In genomic region chr7:42221304-42221703, GRCh38 we compare ENCODE assay signal across 20 cellular contexts.
"Had no signal": no experiment of that assay in that cellular context is flagged by ENCODE, and none has a peak within 500 bp of the region (broad histone marks: within the 10 kb centered on the region; RNA-seq: fewer than 3 reads in every experiment).

No MANE protein-coding gene starts in this region.

- H3K27ac ChIP-seq: lower lobe of right lung, prostate gland, right atrium auricular region, tibial nerve, WERI-Rb-1 had no signal

- H3K4me1 ChIP-seq: lower lobe of right lung, prostate gland, right atrium auricular region had no signal

- H3K9me3 ChIP-seq: lower lobe of right lung, prostate gland, right atrium auricular region, tibial nerve had no signal

- H3K4me3 Mint-ChIP-seq: activated naive CD8-positive, alpha-beta T cell treated with anti-CD3 and anti-CD28 coated beads for 36 hours; effector memory CD8-positive, alpha-beta T cell; mesothelial cell of epicardium; natural killer cell treated with Interleukin-12 subunit alpha and Interleukin-12 subunit beta and Interleukin-15 and Interleukin-18, amount 100 ng/mL, for 72 hours; T-helper 1 cell treated with Interleukin-12 subunit alpha and Interleukin-12 subunit beta and Interleukin-4 antibody, amounts not matched to agents 30 μg/mL and 1 μg/mL, for 36 hours had no signal

- H3K36me3 ChIP-seq: lower lobe of right lung, prostate gland, right atrium auricular region, tibial nerve, WERI-Rb-1 had no signal

- H3K4me1 Mint-ChIP-seq: activated naive CD8-positive, alpha-beta T cell treated with anti-CD3 and anti-CD28 coated beads for 36 hours had no signal

- ATAC-seq: effector memory CD8-positive, alpha-beta T cell; lower lobe of right lung had no signal

- DNase-seq: activated CD4-positive, alpha-beta T cell treated with anti-CD3 and anti-CD28 coated beads, Interleukin-2, amount 50 U/mL, for 48 hours; activated naive CD8-positive, alpha-beta T cell treated with anti-CD3 and anti-CD28 coated beads for 36 hours; amygdala; caudate nucleus; effector memory CD8-positive, alpha-beta T cell; foreskin fibroblast; islet precursor cell; lower lobe of right lung; stimulated activated CD4-positive, alpha-beta T cell treated with anti-CD3 and anti-CD28 coated beads, Interleukin-12 subunit alpha, Interleukin-12 subunit beta, amount 100 ng/mL, for 4 hours; stimulated activated CD4-positive, alpha-beta T cell treated with anti-CD3 and anti-CD28 coated beads, Interleukin-1b, Interleukin-23, amount 100 ng/mL, for 48 hours; stimulated activated CD8-positive, alpha-beta memory T cell treated with anti-CD3 and anti-CD28 coated beads, Interleukin-4, amount 100 ng/mL, for 48 hours; stimulated activated naive CD4-positive, alpha-beta T cell; substantia nigra; WERI-Rb-1 had no signal

- H3K4me3 ChIP-seq: lower lobe of right lung, prostate gland, right atrium auricular region, tibial nerve had no signal

- H3K27ac Mint-ChIP-seq: activated naive CD8-positive, alpha-beta T cell treated with anti-CD3 and anti-CD28 coated beads for 36 hours; effector memory CD8-positive, alpha-beta T cell; natural killer cell treated with Interleukin-12 subunit alpha and Interleukin-12 subunit beta and Interleukin-15 and Interleukin-18, amount 100 ng/mL, for 72 hours; T-helper 1 cell treated with Interleukin-12 subunit alpha and Interleukin-12 subunit beta and Interleukin-4 antibody, amounts not matched to agents 30 μg/mL and 1 μg/mL, for 36 hours had no signal

- H3K27me3 ChIP-seq: right atrium auricular region, tibial nerve had no signal

- H3K36me3 Mint-ChIP-seq: activated naive CD8-positive, alpha-beta T cell treated with anti-CD3 and anti-CD28 coated beads for 36 hours; natural killer cell treated with Interleukin-12 subunit alpha and Interleukin-12 subunit beta and Interleukin-15 and Interleukin-18, amount 100 ng/mL, for 72 hours had no signal

- H3K9me3 Mint-ChIP-seq: activated naive CD8-positive, alpha-beta T cell treated with anti-CD3 and anti-CD28 coated beads for 36 hours; mesothelial cell of epicardium; natural killer cell treated with Interleukin-12 subunit alpha and Interleukin-12 subunit beta and Interleukin-15 and Interleukin-18, amount 100 ng/mL, for 72 hours; T-helper 1 cell treated with Interleukin-12 subunit alpha and Interleukin-12 subunit beta and Interleukin-4 antibody, amounts not matched to agents 30 μg/mL and 1 μg/mL, for 36 hours had no signal
